Comparison of ENCODE assay signal across 8 cellular contexts in the genomic region with DNA sequence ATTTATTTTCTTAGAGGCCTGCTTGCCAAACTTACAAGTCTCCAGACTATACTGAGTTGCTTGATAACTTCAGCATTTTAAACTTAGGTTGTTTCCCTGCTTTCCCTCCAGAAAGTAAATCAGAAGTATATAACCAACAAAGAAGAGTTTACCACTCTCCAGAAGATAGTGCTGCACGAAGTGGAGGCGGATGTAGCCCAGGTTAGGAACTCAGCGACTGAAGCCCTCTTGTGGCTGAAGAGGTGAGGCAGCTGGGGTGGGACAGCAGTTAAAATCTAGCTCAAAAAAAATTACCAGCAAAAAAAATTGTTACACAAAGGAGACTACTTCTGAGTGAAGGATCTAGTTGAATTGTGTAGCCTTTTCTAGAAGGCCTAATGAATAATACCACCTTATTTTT. TPM values are rescaled to one million over a fixed set of nuclear protein-coding genes. Genes with fewer than 3 reads are reported as not detected.
A peak's percentile ranks its signal among the peaks of the same experiment; 100 is the strongest.
DNase-seq lines count a peak whose midpoint lies in the region; ATAC-seq and TF ChIP-seq lines count a peak whose summit lies in the region.
"Not testable (repeated sequence)": the region's sequence is repeated elsewhere in the genome, so short reads cannot be mapped to it uniquely, and the experiment has no call there.

No MANE protein-coding gene starts in this region.

- not testable (repeated sequence) for H3K9me3 Mint-ChIP-seq in endothelial cell (ENCODE audit: unreplicated experiment)

- in situ Hi-C loops in Caki2 (cut with HindIII; ENCODE audit: low pct_unique_long_range_greater_than_20kb, low sequenced_read_pairs) = not testable (repeated sequence)

- peak; percentile 25 for DNase-seq in Caki2 (ENCODE audit: low read depth)
- DNase-seq in Jurkat, Clone E6-1 (ENCODE audit: low read depth, low spot score) = peak; percentile 42
- peak; percentile 34 for DNase-seq in RKO (ENCODE audit: low spot score)
- DNase-seq in activated T-cell treated with anti-CD3 and anti-CD28 coated beads, Interleukin-2, amount 50 U/mL, for 1 hour = peak; percentile 43
- peak; percentile 28 for DNase-seq in endothelial cell (ENCODE audit: low spot score)
- DNase-seq in lung (ENCODE audit: low spot score) = not testable (repeated sequence)
- DNase-seq in stimulated activated CD4-positive, alpha-beta T cell treated with anti-CD3 and anti-CD28 coated beads, TNF-alpha, amount 100 ng/mL, for 4 hours (ENCODE audit: low read depth in 3 of 3) = peak in 2 of 3 experiments; percentile 8 to 13

- not testable (repeated sequence) for H3K4me3 Mint-ChIP-seq in endothelial cell (ENCODE audit: unreplicated experiment)

- H3K27me3 Mint-ChIP-seq in endothelial cell (ENCODE audit: unreplicated experiment) = not testable (repeated sequence)

- H3K4me3 ChIP-seq in Jurkat, Clone E6-1 (ENCODE audit: low read length); lung: not testable (repeated sequence)

- H3K9me3 ChIP-seq in lung (ENCODE audit: control insufficient read depth in 2 of 2, insufficient read depth in 1 of 2, low read length in 1 of 2) = not testable (repeated sequence)

- WGBS in lung, 2 donors = 22 to 26% methylated on average over 3 of the region's 3 CpGs

- peak; percentile 68 for ATAC-seq in GM21381 (IDR thresholded peaks at IDR 0.05; ENCODE audit: unreplicated experiment)
- peak; percentile 27 for ATAC-seq in lung (ENCODE audit: insufficient read depth, low FRiP score)

- not testable (repeated sequence) for H3K27me3 ChIP-seq in lung (ENCODE audit: control insufficient read depth, insufficient read depth)

- not testable (repeated sequence) for H3K27ac ChIP-seq in lung (ENCODE audit: low read depth in 1 of 2, low read length in 1 of 2)

- H3K36me3 Mint-ChIP-seq in endothelial cell (ENCODE audit: low read depth, unreplicated experiment) = peaks cover 37% of the 10 kb centered on the region

- H3K4me1 Mint-ChIP-seq in endothelial cell (ENCODE audit: unreplicated experiment) = not testable (repeated sequence)

- TF ChIP-seq CTCF in endothelial cell (IDR thresholded peaks at IDR 0.05; ENCODE audit: unreplicated experiment) (peak; percentile 38), lung (IDR thresholded peaks at IDR 0.05; ENCODE audit: control extremely low read depth, extremely low read depth) (peak; percentile 6)

- H3K36me3 ChIP-seq in lung (ENCODE audit: control insufficient read depth in 2 of 2, insufficient read depth in 2 of 2, low read length in 2 of 2) = not testable (repeated sequence)

- not testable (repeated sequence) for H3K27ac Mint-ChIP-seq in endothelial cell (ENCODE audit: unreplicated experiment)

- not testable (repeated sequence) for H3K4me1 ChIP-seq in lung (ENCODE audit: control insufficient read depth in 2 of 2, insufficient read depth in 2 of 2, low read length in 2 of 2)

RNA-seq across cellular contexts. Expression of a gene that starts 33.6 kb away (rescaled TPM):
- total RNA-seq in Caki2 (2014; rRNA removed; shearing (Covaris generic); ENCODE audit: low replicate concordance) = 6.3 and 19.3 TPM in 2 replicates
- 25.2 TPM for polyA plus RNA-seq in Jurkat, Clone E6-1 (2012; ENCODE audit: insufficient read depth, insufficient read length)
- 43.8 TPM for total RNA-seq in endothelial cell (ENCODE audit: unreplicated experiment)
- total RNA-seq in lung = 10 to 100 TPM in 1 of 2 donors, 1 to 10 TPM in 1; 9.4 to 16.7 TPM
- 1 to 10 TPM; 2.7 to 3.7 TPM for polyA plus RNA-seq in lung

RNA-seq across cellular contexts. Expression of a gene that starts 35.3 kb away (rescaled TPM):
- total RNA-seq in Caki2 (2014; rRNA removed; shearing (Covaris generic); ENCODE audit: low replicate concordance) = 2.9 and 7.1 TPM in 2 replicates
- polyA plus RNA-seq in Jurkat, Clone E6-1 (2012; ENCODE audit: insufficient read depth, insufficient read length) = 7.3 TPM
- total RNA-seq in endothelial cell (ENCODE audit: unreplicated experiment) = 15.1 TPM
- total RNA-seq in lung = 10 to 100 TPM; 17.1 to 21.5 TPM
- polyA plus RNA-seq in lung = 1 to 10 TPM; 2.6 to 6.6 TPM
